Comparison of ENCODE assay signal across 17 cellular contexts in the genomic region with DNA sequence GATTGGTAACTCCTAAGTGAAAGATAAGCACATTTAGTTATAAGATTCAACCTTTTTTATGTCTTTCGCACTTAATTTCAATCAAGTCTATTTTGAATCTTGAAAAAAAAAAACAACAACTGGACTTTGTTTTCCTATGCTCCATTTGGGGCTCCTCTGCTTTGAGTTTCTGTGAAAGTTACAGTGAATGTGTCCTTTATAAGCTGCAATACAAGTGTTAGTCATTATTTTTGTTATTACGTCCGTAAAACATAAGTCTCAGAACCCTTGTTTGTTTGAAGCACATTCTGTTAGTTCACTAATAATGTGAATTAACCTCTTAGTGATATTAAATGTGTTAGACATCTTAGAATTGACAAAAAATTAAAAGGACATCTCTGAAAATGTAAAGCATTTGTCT.
A peak's percentile ranks its signal among the peaks of the same experiment; 100 is the strongest.
DNase-seq lines count a peak whose midpoint lies in the region; TF ChIP-seq lines count a peak whose summit lies in the region.
"Had no signal": no experiment of that assay in that cellular context is flagged by ENCODE, and none has a peak within 500 bp of the region (broad histone marks: within the 10 kb centered on the region; RNA-seq: fewer than 3 reads in every experiment).

No MANE protein-coding gene starts in this region.

- peak overlapping the region; percentile 92 for H3K27ac Mint-ChIP-seq in MCF 10A (ENCODE audit: low read depth, unreplicated experiment)

- POLR2A ChIA-PET in MCF 10A (lab: Yijun Ruan, JAX), result no interaction called here

- no peaks in the 10 kb centered on the region for H3K9me3 ChIP-seq in breast epithelium
- H3K9me3 ChIP-seq: BLaER1 treated with 17β-estradiol and CSF1 and Interleukin-3, amounts not matched to agents 10 nM and 100 nM had no signal

- TF ChIP-seq CTCF in MCF 10A (IDR thresholded peaks at IDR 0.05; ENCODE audit: unreplicated experiment) (no peak), breast epithelium (IDR thresholded peaks at IDR 0.05) (no peak), choroid plexus epithelial cell (conservative IDR thresholded peaks at IDR 0.05; ENCODE audit: low read depth, low read length) (no peak)

- H3K4me3 ChIP-seq in breast epithelium (no peak overlapping the region), choroid plexus epithelial cell (ENCODE audit: low read depth, low read length) (no peak overlapping the region)
- H3K4me3 ChIP-seq: BLaER1 treated with 17β-estradiol and CSF1 and Interleukin-3, amounts not matched to agents 10 nM and 100 nM; K562 had no signal

- CTCF ChIA-PET in MCF 10A (lab: Yijun Ruan, JAX), result no interaction called here

- no peak overlapping the region for H3K27ac ChIP-seq in breast epithelium
- H3K27ac ChIP-seq: BLaER1 treated with 17β-estradiol and CSF1 and Interleukin-3, amounts not matched to agents 10 nM and 100 nM had no signal

- H3K36me3 Mint-ChIP-seq in MCF 10A (ENCODE audit: insufficient read depth, unreplicated experiment), result peaks cover 5% of the 10 kb centered on the region

- no peak overlapping the region for H3K4me3 Mint-ChIP-seq in MCF 10A (ENCODE audit: unreplicated experiment)
- H3K4me3 Mint-ChIP-seq: H9 had no signal

- H3K4me1 Mint-ChIP-seq in MCF 10A (ENCODE audit: insufficient read depth, unreplicated experiment), result peaks cover 42% of the 10 kb centered on the region
- H3K4me1 Mint-ChIP-seq: H9 had no signal

- H3K4me1 ChIP-seq in breast epithelium, result no peaks in the 10 kb centered on the region
- H3K4me1 ChIP-seq: BLaER1 treated with 17β-estradiol and CSF1 and Interleukin-3, amounts not matched to agents 10 nM and 100 nM had no signal

- BruUV-seq in MCF 10A (replicated peaks; lab: Mats Ljungman, UMichigan), result no TSS peak

- H3K27me3 Mint-ChIP-seq in MCF 10A (ENCODE audit: insufficient read depth, unreplicated experiment), result no peaks in the 10 kb centered on the region

- no peaks in the 10 kb centered on the region for H3K36me3 ChIP-seq in breast epithelium
- H3K36me3 ChIP-seq: BLaER1 treated with 17β-estradiol and CSF1 and Interleukin-3, amounts not matched to agents 10 nM and 100 nM had no signal

- H3K27me3 ChIP-seq in breast epithelium, result no peaks in the 10 kb centered on the region
- H3K27me3 ChIP-seq: BLaER1 treated with 17β-estradiol and CSF1 and Interleukin-3, amounts not matched to agents 10 nM and 100 nM had no signal

- H3K9me3 Mint-ChIP-seq in MCF 10A (ENCODE audit: unreplicated experiment), result peaks cover 12% of the 10 kb centered on the region

- TF ChIP-seq POLR2A in breast epithelium (IDR thresholded peaks at IDR 0.05), result no peak

- intact Hi-C loops in MCF 10A (cut with micrococcal nuclease), result loop anchor here (5.0 to 10.0 kb wide), 2 partner anchors 250 to 277 kb away; a partner anchor contains a TSS
- intact Hi-C loops in breast epithelium (cut with DNase I; ENCODE audit: low total_unique reads), result no loop called here

- no peak for DNase-seq in MCF 10A (ENCODE audit: unreplicated experiment)
- no peak for DNase-seq in breast epithelium (ENCODE audit: low spot score in 2 of 2)
- DNase-seq in choroid plexus epithelial cell (ENCODE audit: low read depth), result peak; percentile 26
- DNase-seq in iris pigment epithelial cell (ENCODE audit: low read depth), result peak; percentile 42
- DNase-seq in COLO668 (lab: John Stamatoyannopoulos, UW; ENCODE audit: unreplicated experiment), result no peak
- DNase-seq in activated T-cell treated with anti-CD3 and anti-CD28 coated beads for 4 hours, result no peak
- DNase-seq in NCI-H1105 treated with DMSO at 0.1 percent for 48 hours (lab: John Stamatoyannopoulos, UW), result no peak
- DNase-seq in NOMO-1 (lab: John Stamatoyannopoulos, UW; ENCODE audit: unreplicated experiment in 2 of 2), result no peak
- DNase-seq: 8988T, H9, NCI-H1092, NCI-H187 treated with DMSO at 0.1 percent for 48 hours, NCI-H2171, NCI-H446 treated with DMSO at 0.1 percent for 48 hours, NCI-H748 treated with DMSO at 0.1 percent for 48 hours had no signal

Comparison
In these comparisons a context has a peak if more than half of its experiments do, and no peak if none do; other contexts are left out.
1. DNase-seq: peak in choroid plexus epithelial cell (single experiment) and iris pigment epithelial cell (single experiment); none in MCF 10A (single experiment), breast epithelium (0 of 2), COLO668 (single experiment), activated T-cell treated with anti-CD3 and anti-CD28 coated beads for 4 hours (single experiment), NCI-H1105 treated with DMSO at 0.1 percent for 48 hours (single experiment) and NOMO-1 (0 of 2).